13 cellular contexts compared by ENCODE assay signal in genomic region chr6:157885211-157885788, GRCh38.
DNase-seq lines count a peak whose midpoint lies in the region; ATAC-seq, FAIRE-seq and TF ChIP-seq lines count a peak whose summit lies in the region.
"Had no signal": no experiment of that assay in that cellular context is flagged by ENCODE, and none has a peak within 500 bp of the region (broad histone marks: within the 10 kb centered on the region; RNA-seq: fewer than 3 reads in every experiment).

No MANE protein-coding gene starts in this region.

- DNase-seq in CD8-positive, alpha-beta memory T cell, result peak in 4 of 5 donors; percentile 48 to 85 (median 72)
- DNase-seq in activated CD4-positive, alpha-beta T cell treated with anti-CD3 and anti-CD28 coated beads, Interleukin-2, amount 50 U/mL, for 48 hours, result peak; percentile 47 to 63
- no peak for DNase-seq in GM12878 (ENCODE audit: low read depth, low spot score)
- peak; percentile 34 for DNase-seq in stimulated activated CD4-positive, alpha-beta T cell treated with anti-CD3 and anti-CD28 coated beads, Interleukin-12 subunit alpha, Interleukin-12 subunit beta, amount 100 ng/mL, for 4 hours
- no peak for DNase-seq in PC-3
- no peak for DNase-seq in SKM-1 (lab: John Stamatoyannopoulos, UW; ENCODE audit: unreplicated experiment)
- no peak for DNase-seq in ureter (ENCODE audit: low spot score)
- DNase-seq: BE2C, cerebellar nuclear complex, NCI-H1417 treated with DMSO at 0.1 percent for 48 hours had no signal

- peaks cover 18 to 32% (median 19%) of the 10 kb centered on the region in 3 donors for H3K4me1 Mint-ChIP-seq in CD8-positive, alpha-beta memory T cell

- TF ChIP-seq POLR2A in GM12878 (IDR thresholded peaks at IDR 0.05; ENCODE audit: low read depth, low read length), result no peak

- BruUV-seq in GM12878 (replicated peaks; lab: Mats Ljungman, UMichigan) (no TSS peak), PC-3 (replicated peaks; lab: Mats Ljungman, UMichigan) (no TSS peak)

- H3K27ac ChIP-seq in CD8-positive, alpha-beta memory T cell (ENCODE audit: low read depth, low read length), result peak overlapping the region; percentile 46
- H3K27ac ChIP-seq in GM12878 (ENCODE audit: control insufficient read depth, insufficient read depth), result no peak overlapping the region
- no peak overlapping the region for H3K27ac ChIP-seq in PC-3 (ENCODE audit: low read length)
- H3K27ac ChIP-seq: HL-60 had no signal

- no peaks in the 10 kb centered on the region for H3K9me3 Mint-ChIP-seq in CD8-positive, alpha-beta memory T cell

- H3K9ac ChIP-seq in GM12878 (ENCODE audit: control insufficient read depth, insufficient read depth, low read length), result no peak overlapping the region
- H3K9ac ChIP-seq in PC-3 (ENCODE audit: low read length), result no peak overlapping the region

- H3K9me3 ChIP-seq in CD8-positive, alpha-beta memory T cell (ENCODE audit: low read length), result no peaks in the 10 kb centered on the region
- H3K9me3 ChIP-seq in GM12878 (replicated peaks; ENCODE audit: control insufficient read depth, insufficient read depth, low read length) (no peaks in the 10 kb centered on the region), PC-3 (ENCODE audit: low read length) (no peaks in the 10 kb centered on the region)
- H3K9me3 ChIP-seq: BE2C had no signal

- H3K27me3 Mint-ChIP-seq in CD8-positive, alpha-beta memory T cell, result peaks cover 0 to 1% of the 10 kb centered on the region in 2 donors

- ATAC-seq in GM12878 (peak; percentile 40; the same call in 1 of the 3 replicates), PC-3 (no peak), GM19351 (IDR thresholded peaks at IDR 0.05; ENCODE audit: unreplicated experiment) (no peak)

- H3K27me3 ChIP-seq in CD8-positive, alpha-beta memory T cell (ENCODE audit: insufficient read depth, low read length, poor library complexity, severe bottlenecking), result no peaks in the 10 kb centered on the region
- H3K27me3 ChIP-seq in GM12878 (replicated peaks in 1 of 2; ENCODE audit: control insufficient read depth in 2 of 2, insufficient read depth in 2 of 2, low read length in 1 of 2), result peaks cover 2% of the 10 kb centered on the region in 2 experiments; a peak in 3 of 4 replicates
- H3K27me3 ChIP-seq in PC-3 (ENCODE audit: low read length), result no peaks in the 10 kb centered on the region
- H3K27me3 ChIP-seq: BE2C had no signal

- H3K4me3 Mint-ChIP-seq in CD8-positive, alpha-beta memory T cell, result peak overlapping the region in 4 of 7 donors; percentile 12 to 35 (median 18)

- H3K4me2 ChIP-seq in GM12878 (ENCODE audit: control insufficient read depth, insufficient read depth), result no peak overlapping the region
- no peak overlapping the region for H3K4me2 ChIP-seq in PC-3 (ENCODE audit: low read length)

- no peak for TF ChIP-seq CTCF in GM12878 (IDR thresholded peaks at IDR 0.05 in 2 of 3, conservative IDR thresholded peaks at IDR 0.05 in 1 of 3; ENCODE audit: control insufficient read depth in 2 of 3, extremely low read depth in 1 of 3, insufficient read depth in 1 of 3, low read depth in 3 of 3, low read length in 3 of 3)
- no peak for TF ChIP-seq CTCF in PC-3 (conservative IDR thresholded peaks at IDR 0.05; ENCODE audit: low read depth, low read length)

- no peaks in the 10 kb centered on the region for H3K36me3 ChIP-seq in CD8-positive, alpha-beta memory T cell (ENCODE audit: insufficient read depth, low read length)
- no peaks in the 10 kb centered on the region for H3K36me3 ChIP-seq in GM12878 (ENCODE audit: control insufficient read depth in 2 of 2, insufficient read depth in 2 of 2, low read length in 1 of 2)
- no peaks in the 10 kb centered on the region for H3K36me3 ChIP-seq in PC-3 (ENCODE audit: low read depth, low read length)
- H3K36me3 ChIP-seq: BE2C had no signal

- CTCF ChIA-PET in CD8-positive, alpha-beta memory T cell (lab: Charles Lee), result interaction anchor here (1.0 to 2.3 kb wide), 4 partner anchors 12 to 129 kb away, joined by 3 to 9 read pairs (median 6); no protein-coding TSS in a partner anchor
- CTCF ChIA-PET in GM12878 (lab: Yijun Ruan, JAX), result interaction anchor here (0.5 to 6.0 kb wide), 6 partner anchors 8 to 68 kb away, joined by 3 to 26 read pairs (median 4); no protein-coding TSS in a partner anchor
- CTCF ChIA-PET in PC-3 (lab: Charles Lee), result no interaction called here

- H3K36me3 Mint-ChIP-seq in CD8-positive, alpha-beta memory T cell, result peaks cover 6 to 48% (median 11%) of the 10 kb centered on the region in 3 donors

- intact Hi-C loops in GM12878 (cut with micrococcal nuclease; ENCODE audit: unreplicated experiment) (no loop called here), PC-3 (cut with micrococcal nuclease) (no loop called here)

- POLR2A ChIA-PET in CD8-positive, alpha-beta memory T cell (lab: Charles Lee), result no interaction called here
- POLR2A ChIA-PET in GM12878 (lab: Charles Lee), result interaction anchor here (0.7 kb wide), 1 partner anchor 39 kb away, joined by 5 read pairs; no protein-coding TSS in a partner anchor
- POLR2A ChIA-PET in PC-3 (lab: Charles Lee; ENCODE audit: unreplicated experiment), result interaction anchor here (0.7 kb wide), 1 partner anchor 17 kb away, joined by 3 read pairs; no protein-coding TSS in a partner anchor

- H3K4me3 ChIP-seq in CD8-positive, alpha-beta memory T cell (ENCODE audit: low read length), result no peak overlapping the region
- H3K4me3 ChIP-seq in GM12878 (no peak overlapping the region), PC-3 (ENCODE audit: low read length) (no peak overlapping the region)

- H4K20me1 ChIP-seq in GM12878 (ENCODE audit: control insufficient read depth, insufficient read depth) (no peaks in the 10 kb centered on the region), PC-3 (ENCODE audit: low read length) (no peaks in the 10 kb centered on the region)

- H3K27ac Mint-ChIP-seq in CD8-positive, alpha-beta memory T cell, result peak overlapping the region; percentile 4 to 93 (median 82)

- no peaks in the 10 kb centered on the region for H3F3A ChIP-seq in PC-3 (ENCODE audit: low read length, unreplicated experiment)

- peaks cover 26% of the 10 kb centered on the region for H3K4me1 ChIP-seq in CD8-positive, alpha-beta memory T cell (ENCODE audit: insufficient read depth, low read length)
- H3K4me1 ChIP-seq in GM12878 (ENCODE audit: control insufficient read depth, insufficient read depth, low read length) (no peaks in the 10 kb centered on the region), PC-3 (ENCODE audit: insufficient read depth, low read length) (no peaks in the 10 kb centered on the region)
- H3K4me1 ChIP-seq: BE2C had no signal

- no peak for TF ChIP-seq RAD21 in GM12878 (IDR thresholded peaks at IDR 0.05; ENCODE audit: insufficient read depth, low read depth, low read length)

- H2AFZ ChIP-seq in GM12878 (ENCODE audit: control insufficient read depth, low read depth, low read length) (no peak overlapping the region), PC-3 (ENCODE audit: low read length) (no peak overlapping the region)

- 84% methylated on average over 7 of the region's 7 CpGs for WGBS in GM12878 (ENCODE audit: insufficient coverage, insufficient replicate concordance, low lambda C conversion rate, missing lambda C conversion rate)

- no peak for FAIRE-seq in GM12878 (lab: Jason Lieb, UNC)
- FAIRE-seq: TTC549 had no signal

- no peaks in the 10 kb centered on the region for H3K9me2 ChIP-seq in PC-3 (replicated peaks; ENCODE audit: low read length)

- TF ChIP-seq EP300 in GM12878 (IDR thresholded peaks at IDR 0.05; ENCODE audit: borderline replicate concordance in 1 of 2, control insufficient read depth in 1 of 2, low read depth in 2 of 2, low read length in 2 of 2), result no peak

- H3K79me2 ChIP-seq in GM12878 (ENCODE audit: control insufficient read depth, insufficient read depth, low read length), result no peaks in the 10 kb centered on the region
- H3K79me2 ChIP-seq in PC-3 (ENCODE audit: low read length), result no peaks in the 10 kb centered on the region

- SMC1A ChIA-PET in GM12878 (lab: Charles Lee; ENCODE audit: uncharacterized antibody, unreplicated experiment), result interaction anchor here (1.0 to 3.9 kb wide), 4 partner anchors 9 to 128 kb away, joined by 3 to 16 read pairs (median 4); no protein-coding TSS in a partner anchor

- RAD21 ChIA-PET in GM12878 (lab: Charles Lee; ENCODE audit: unreplicated experiment), result interaction anchor here (1.5 kb wide), 1 partner anchor 62 kb away, joined by 5 read pairs; no protein-coding TSS in a partner anchor

- in situ Hi-C loops in GM12878 (cut with MboI), result no loop called here

TF ChIP-seq in GM12878, 131 proteins besides CTCF, POLR2A, EP300 and RAD21:
- TF ChIP-seq NFYA (IDR thresholded peaks at IDR 0.05; ENCODE audit: borderline replicate concordance, low read depth, low read length), result no peak
- peak; percentile 54 for TF ChIP-seq JUNB (IDR thresholded peaks at IDR 0.05)
- TF ChIP-seq, protein P1, sequence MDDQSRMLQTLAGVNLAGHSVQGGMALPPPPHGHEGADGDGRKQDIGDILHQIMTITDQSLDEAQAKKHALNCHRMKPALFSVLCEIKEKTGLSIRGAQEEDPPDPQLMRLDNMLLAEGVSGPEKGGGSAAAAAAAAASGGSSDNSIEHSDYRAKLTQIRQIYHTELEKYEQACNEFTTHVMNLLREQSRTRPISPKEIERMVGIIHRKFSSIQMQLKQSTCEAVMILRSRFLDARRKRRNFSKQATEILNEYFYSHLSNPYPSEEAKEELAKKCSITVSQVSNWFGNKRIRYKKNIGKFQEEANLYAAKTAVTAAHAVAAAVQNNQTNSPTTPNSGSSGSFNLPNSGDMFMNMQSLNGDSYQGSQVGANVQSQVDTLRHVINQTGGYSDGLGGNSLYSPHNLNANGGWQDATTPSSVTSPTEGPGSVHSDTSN (IDR thresholded peaks at IDR 0.05; ENCODE audit: insufficient replicate concordance, low read depth, low read length), result no peak
- no peak for TF ChIP-seq EZH2 (IDR thresholded peaks at IDR 0.05; ENCODE audit: borderline replicate concordance, control insufficient read depth, low read depth, low read length)
- TF ChIP-seq SPI1 (IDR thresholded peaks at IDR 0.05; ENCODE audit: borderline replicate concordance, insufficient read depth, low read depth, low read length), result peak; percentile 17; the same call in 1 of the 2 replicates
- TF ChIP-seq ZNF274 (IDR thresholded peaks at IDR 0.05; ENCODE audit: insufficient read depth, insufficient read length), result no peak
- no peak for TF ChIP-seq KLF5 (IDR thresholded peaks at IDR 0.05; ENCODE audit: partially characterized antibody)
- peak; percentile 45; the same call in 1 of the 2 replicates for TF ChIP-seq NFIC (IDR thresholded peaks at IDR 0.05; ENCODE audit: low read depth, low read length)
- TF ChIP-seq RBBP5 (conservative IDR thresholded peaks at IDR 0.05), result no peak

Comparison
In these comparisons a context has a peak if more than half of its experiments do, and no peak if none do; other contexts are left out.
1. DNase-seq: peak in CD8-positive, alpha-beta memory T cell (4 of 5), activated CD4-positive, alpha-beta T cell treated with anti-CD3 and anti-CD28 coated beads, Interleukin-2, amount 50 U/mL, for 48 hours (2 of 2) and stimulated activated CD4-positive, alpha-beta T cell treated with anti-CD3 and anti-CD28 coated beads, Interleukin-12 subunit alpha, Interleukin-12 subunit beta, amount 100 ng/mL, for 4 hours (single experiment); none in GM12878 (single experiment), PC-3 (single experiment), SKM-1 (single experiment) and ureter (single experiment).